ENCODE assay signal across 18 cellular contexts in the genomic region with DNA sequence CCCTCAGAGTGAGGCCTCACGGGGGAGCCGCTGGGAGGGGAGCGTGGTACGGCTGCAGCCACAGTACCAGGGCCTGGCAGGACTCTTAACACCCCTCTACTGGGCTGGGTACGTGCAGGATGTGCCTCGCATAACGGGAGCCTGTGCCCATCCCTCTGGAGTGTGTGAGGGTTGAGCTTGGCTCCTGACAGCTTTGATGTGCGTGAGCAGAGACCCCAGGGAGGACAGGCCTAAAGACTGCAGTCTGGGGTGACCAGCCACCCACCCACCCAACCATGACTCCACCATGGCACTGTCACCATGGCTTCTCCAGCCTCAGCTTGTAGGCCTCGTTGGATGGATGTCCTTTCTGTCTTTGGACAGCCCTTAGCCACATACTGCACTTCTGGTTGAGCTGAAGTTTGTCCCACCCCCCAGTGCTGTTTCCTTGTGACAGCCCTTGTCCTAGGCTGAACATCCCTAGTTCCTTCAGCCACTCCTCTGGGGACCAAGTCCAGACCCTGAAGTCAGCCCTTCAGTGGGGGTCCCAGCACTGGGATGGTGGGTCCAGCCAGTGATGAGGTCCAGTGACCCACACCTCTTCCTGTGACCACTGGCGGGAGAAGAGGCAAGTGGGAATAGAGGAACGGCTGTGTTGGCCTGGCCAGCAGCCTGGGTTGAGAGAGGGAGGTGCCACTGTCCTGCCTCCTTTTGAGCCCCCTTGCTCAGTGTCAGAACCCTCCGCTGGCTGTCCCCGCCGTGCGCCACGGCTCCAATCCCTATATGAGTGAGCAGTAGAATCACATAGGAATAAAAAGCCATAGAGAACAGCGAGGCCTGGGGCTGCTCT.
"Had no signal": no experiment of that assay in that cellular context is flagged by ENCODE, and none has a peak within 500 bp of the region (broad histone marks: within the 10 kb centered on the region; RNA-seq: fewer than 3 reads in every experiment).

No MANE protein-coding gene starts in this region.

- ATAC-seq: heart left ventricle, left lung, pancreas, psoas muscle, T-cell had no signal

- H3K27me3 ChIP-seq: heart left ventricle, left lung, pancreas, testis, transverse colon had no signal

- H3K4me3 Mint-ChIP-seq: activated naive CD8-positive, alpha-beta T cell treated with anti-CD3 and anti-CD28 coated beads, Interleukin-2, amount 10 ng/mL, durations not matched to agents 7 days and 5 days; nephron; T-cell had no signal

- H3K27ac Mint-ChIP-seq: activated naive CD8-positive, alpha-beta T cell treated with anti-CD3 and anti-CD28 coated beads, Interleukin-2, amount 10 ng/mL, durations not matched to agents 7 days and 5 days; T-cell had no signal

- H3K27ac ChIP-seq: heart left ventricle, left lung, pancreas, psoas muscle, testis, transverse colon, VCaP had no signal

- H3K27me3 Mint-ChIP-seq: activated naive CD8-positive, alpha-beta T cell treated with anti-CD3 and anti-CD28 coated beads, Interleukin-2, amount 10 ng/mL, durations not matched to agents 7 days and 5 days; T-cell had no signal

- H3K9me3 Mint-ChIP-seq: activated naive CD8-positive, alpha-beta T cell treated with anti-CD3 and anti-CD28 coated beads, Interleukin-2, amount 10 ng/mL, durations not matched to agents 7 days and 5 days; nephron; T-cell had no signal

- H3K9me3 ChIP-seq: heart left ventricle, left lung, pancreas, psoas muscle, testis, transverse colon had no signal

- H3K4me3 ChIP-seq: heart left ventricle, left lung, pancreas, psoas muscle, testis, transverse colon had no signal

- DNase-seq: activated CD4-positive, alpha-beta T cell treated with anti-CD3 and anti-CD28 coated beads for 4 hours; activated CD4-positive, alpha-beta T cell treated with anti-CD3 and anti-CD28 coated beads, Interleukin-2, amount 50 U/mL, for 4 hours; activated CD8-positive, alpha-beta memory T cell treated with anti-CD3 and anti-CD28 coated beads for 24 hours; activated effector memory CD4-positive, alpha-beta T cell treated with Interleukin-2 at 50 U/mL for 16 hours; activated naive CD4-positive, alpha-beta T cell treated with Interleukin-2 at 50 U/mL for 16 hours; activated naive CD8-positive, alpha-beta T cell treated with anti-CD3 and anti-CD28 coated beads, Interleukin-2, amount 10 ng/mL, durations not matched to agents 7 days and 5 days; caudate nucleus; heart left ventricle; kidney glomerular epithelial cell; psoas muscle; stimulated activated naive CD4-positive, alpha-beta T cell treated with Interleukin-2 at 50 U/mL for 16 hours; T-cell; testis; transverse colon had no signal
